Comparison of ENCODE assay signal across 1 cellular context in genomic region chr3:111978833-111979688, GRCh38.
TF ChIP-seq lines count a peak whose summit lies in the region.

Gene ABHD10, plus strand, starts transcription at chr3:111979026. Its CDS starts 36 bp downstream, at chr3:111979062.

TF ChIP-seq in HEK293, 187 proteins besides CTCF, POLR2A, EP300 and RAD21 (continued from another document):
- peak; percentile 19; the same call in 1 of the 2 replicates for TF ChIP-seq SP3 (tag by site-specific recombination; IDR thresholded peaks at IDR 0.05)
- 0 out of 2 replicates have a peak, but pooled peaks have one; percentile 22 for TF ChIP-seq ZBTB17 (tag by site-specific recombination; IDR thresholded peaks at IDR 0.05)
- no peak for TF ChIP-seq ZNF155 (tag by site-specific recombination; IDR thresholded peaks at IDR 0.05)
- peak; percentile 57; the same call in 1 of the 2 replicates for TF ChIP-seq ZIC2 (tag by site-specific recombination; IDR thresholded peaks at IDR 0.05)
- TF ChIP-seq ZNF664 (tag by site-specific recombination; IDR thresholded peaks at IDR 0.05), result no peak
- TF ChIP-seq ZNF324 (tag by site-specific recombination; IDR thresholded peaks at IDR 0.05), result no peak
- TF ChIP-seq, protein P1, sequence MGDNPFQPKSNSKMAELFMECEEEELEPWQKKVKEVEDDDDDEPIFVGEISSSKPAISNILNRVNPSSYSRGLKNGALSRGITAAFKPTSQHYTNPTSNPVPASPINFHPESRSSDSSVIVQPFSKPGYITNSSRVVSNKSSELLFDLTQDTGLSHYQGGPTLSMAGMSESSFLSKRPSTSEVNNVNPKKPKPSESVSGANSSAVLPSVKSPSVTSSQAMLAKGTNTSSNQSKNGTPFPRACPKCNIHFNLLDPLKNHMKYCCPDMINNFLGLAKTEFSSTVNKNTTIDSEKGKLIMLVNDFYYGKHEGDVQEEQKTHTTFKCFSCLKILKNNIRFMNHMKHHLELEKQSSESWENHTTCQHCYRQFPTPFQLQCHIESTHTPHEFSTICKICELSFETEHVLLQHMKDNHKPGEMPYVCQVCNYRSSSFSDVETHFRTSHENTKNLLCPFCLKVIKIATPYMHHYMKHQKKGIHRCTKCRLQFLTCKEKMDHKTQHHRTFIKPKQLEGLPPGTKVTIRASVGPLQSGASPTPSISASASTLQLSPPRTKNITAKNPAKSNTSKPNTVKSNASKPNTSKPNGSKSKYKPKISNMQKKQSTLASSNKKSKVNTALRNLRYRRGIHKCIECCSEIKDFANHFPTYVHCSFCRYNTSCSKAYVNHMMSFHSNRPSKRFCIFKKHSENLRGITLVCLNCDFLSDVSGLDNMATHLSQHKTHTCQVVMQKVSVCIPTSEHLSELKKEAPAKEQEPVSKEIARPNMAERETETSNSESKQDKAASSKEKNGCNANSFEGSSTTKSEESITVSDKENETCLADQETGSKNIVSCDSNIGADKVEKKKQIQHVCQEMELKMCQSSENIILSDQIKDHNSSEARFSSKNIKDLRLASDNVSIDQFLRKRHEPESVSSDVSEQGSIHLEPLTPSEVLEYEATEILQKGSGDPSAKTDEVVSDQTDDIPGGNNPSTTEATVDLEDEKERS (tag by site-specific recombination; IDR thresholded peaks at IDR 0.05), result no peak
- no peak for TF ChIP-seq ZNF843 (tag by site-specific recombination; IDR thresholded peaks at IDR 0.05)
- peak; percentile 16; the same call in 1 of the 2 replicates for TF ChIP-seq GLIS1 (tag by site-specific recombination; IDR thresholded peaks at IDR 0.05)
- TF ChIP-seq PRDM6 (tag by site-specific recombination; IDR thresholded peaks at IDR 0.05), result no peak
- TF ChIP-seq ZXDB (tag by site-specific recombination; IDR thresholded peaks at IDR 0.05), result peak; percentile 65; the same call in 1 of the 2 replicates
- TF ChIP-seq, protein P2, sequence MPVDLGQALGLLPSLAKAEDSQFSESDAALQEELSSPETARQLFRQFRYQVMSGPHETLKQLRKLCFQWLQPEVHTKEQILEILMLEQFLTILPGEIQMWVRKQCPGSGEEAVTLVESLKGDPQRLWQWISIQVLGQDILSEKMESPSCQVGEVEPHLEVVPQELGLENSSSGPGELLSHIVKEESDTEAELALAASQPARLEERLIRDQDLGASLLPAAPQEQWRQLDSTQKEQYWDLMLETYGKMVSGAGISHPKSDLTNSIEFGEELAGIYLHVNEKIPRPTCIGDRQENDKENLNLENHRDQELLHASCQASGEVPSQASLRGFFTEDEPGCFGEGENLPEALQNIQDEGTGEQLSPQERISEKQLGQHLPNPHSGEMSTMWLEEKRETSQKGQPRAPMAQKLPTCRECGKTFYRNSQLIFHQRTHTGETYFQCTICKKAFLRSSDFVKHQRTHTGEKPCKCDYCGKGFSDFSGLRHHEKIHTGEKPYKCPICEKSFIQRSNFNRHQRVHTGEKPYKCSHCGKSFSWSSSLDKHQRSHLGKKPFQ (tag by site-specific recombination; IDR thresholded peaks at IDR 0.05), result no peak
- TF ChIP-seq ZNF391 (tag by site-specific recombination; IDR thresholded peaks at IDR 0.05; ENCODE audit: borderline replicate concordance, low read depth), result peak; percentile 16; the same call in 1 of the 2 replicates
